In genomic region chr10:116490028-116490662, GRCh38 we compare ENCODE assay signal across 8 cellular contexts. TPM values are rescaled to one million over a fixed set of nuclear protein-coding genes. Genes with fewer than 3 reads are reported as not detected.
DNase-seq lines count a peak whose midpoint lies in the region; ATAC-seq, FAIRE-seq and TF ChIP-seq lines count a peak whose summit lies in the region.

No MANE protein-coding gene starts in this region.

- ATAC-seq in pancreas (peak; percentile 56 to 76 (median 68)), GM21576 (IDR thresholded peaks at IDR 0.05; ENCODE audit: unreplicated experiment) (no peak)

- H3K36me3 ChIP-seq in breast epithelium (no peaks in the 10 kb centered on the region), pancreas (no peaks in the 10 kb centered on the region), uterus (no peaks in the 10 kb centered on the region)

- no peaks in the 10 kb centered on the region for H3K9me3 Mint-ChIP-seq in MCF 10A (ENCODE audit: unreplicated experiment)

- FAIRE-seq in pancreas (lab: Jason Lieb, UNC): peak; percentile 68

- H3K27me3 ChIP-seq in breast epithelium (no peaks in the 10 kb centered on the region), pancreas (no peaks in the 10 kb centered on the region), uterus (no peaks in the 10 kb centered on the region)

- no peaks in the 10 kb centered on the region for H3K27me3 Mint-ChIP-seq in MCF 10A (ENCODE audit: insufficient read depth, unreplicated experiment)

- POLR2A ChIA-PET in MCF 10A (lab: Yijun Ruan, JAX): interaction anchor here (0.8 kb wide), 1 partner anchor 20 kb away, joined by 3 read pairs; no protein-coding TSS in a partner anchor

- H3K9me3 ChIP-seq in breast epithelium (no peaks in the 10 kb centered on the region), pancreas (no peaks in the 10 kb centered on the region), uterus (no peaks in the 10 kb centered on the region)

- TF ChIP-seq CTCF in MCF 10A (IDR thresholded peaks at IDR 0.05; ENCODE audit: unreplicated experiment) (peak; percentile 53), breast epithelium (IDR thresholded peaks at IDR 0.05) (peak in 1 of 3 donors; percentile 27), choroid plexus epithelial cell (conservative IDR thresholded peaks at IDR 0.05; ENCODE audit: low read depth, low read length) (peak; percentile 61), pancreas (IDR thresholded peaks at IDR 0.05) (peak; percentile 43 to 67 (median 55)), uterus (IDR thresholded peaks at IDR 0.05) (peak in 2 of 4 experiments; percentile 16 to 32)

- H3K27ac Mint-ChIP-seq in MCF 10A (ENCODE audit: low read depth, unreplicated experiment): no peak overlapping the region

- no peaks in the 10 kb centered on the region for H3K4me1 ChIP-seq in breast epithelium
- no peaks in the 10 kb centered on the region for H3K4me1 ChIP-seq in pancreas
- H3K4me1 ChIP-seq in uterus: no peaks in the 10 kb centered on the region

- H3K36me3 Mint-ChIP-seq in MCF 10A (ENCODE audit: insufficient read depth, unreplicated experiment): peaks cover 6% of the 10 kb centered on the region

- H3K4me1 Mint-ChIP-seq in MCF 10A (ENCODE audit: insufficient read depth, unreplicated experiment): no peaks in the 10 kb centered on the region

- H3K27ac ChIP-seq in breast epithelium (no peak overlapping the region), pancreas (no peak overlapping the region), uterus (no peak overlapping the region)

- WGBS in pancreas, 2 donors: 8 to 11% methylated on average over 2 of the region's 2 CpGs

- intact Hi-C loops in MCF 10A (cut with micrococcal nuclease) (loop anchor here (2.0 kb wide), 2 partner anchors 19 to 49 kb away; no protein-coding TSS in a partner anchor), breast epithelium (cut with DNase I; ENCODE audit: low total_unique reads) (no loop called here), pancreas (cut with DNase I) (no loop called here), uterus (cut with DNase I; ENCODE audit: low total_unique reads) (no loop called here)

- H3K4me3 Mint-ChIP-seq in MCF 10A (ENCODE audit: unreplicated experiment): no peak overlapping the region

- no TSS peak for BruUV-seq in MCF 10A (replicated peaks; lab: Mats Ljungman, UMichigan)

- DNase-seq in MCF 10A (ENCODE audit: unreplicated experiment): peak; percentile 45
- DNase-seq in breast epithelium (ENCODE audit: low spot score in 2 of 2): no peak
- peak; percentile 25 for DNase-seq in LHCN-M2 (ENCODE audit: low read depth)
- DNase-seq in choroid plexus epithelial cell (ENCODE audit: low read depth): peak; percentile 47
- DNase-seq in pancreas: no peak
- no peak for DNase-seq in stimulated activated CD8-positive, alpha-beta memory T cell treated with anti-CD3 and anti-CD28 coated beads, Interleukin-4, amount 100 ng/mL, for 48 hours
- no peak for DNase-seq in uterus

- TF ChIP-seq POLR2A in breast epithelium (IDR thresholded peaks at IDR 0.05): no peak
- TF ChIP-seq POLR2A in uterus (IDR thresholded peaks at IDR 0.05): no peak

- H3K4me3 ChIP-seq in breast epithelium: no peak overlapping the region
- H3K4me3 ChIP-seq in choroid plexus epithelial cell (ENCODE audit: low read depth, low read length): no peak overlapping the region
- H3K4me3 ChIP-seq in pancreas: no peak overlapping the region
- no peak overlapping the region for H3K4me3 ChIP-seq in uterus

- CTCF ChIA-PET in MCF 10A (lab: Yijun Ruan, JAX): interaction anchor here (0.5 to 2.1 kb wide), 21 partner anchors 9 to 1263 kb away, joined by 3 to 19 read pairs (median 3); no protein-coding TSS in a partner anchor

RNA-seq across cellular contexts. Expression of gene PNLIP, which starts 55.6 kb away (rescaled TPM):
- total RNA-seq in MCF 10A (2022) (not detected in 2 replicates), breast epithelium (not detected), LHCN-M2 (2014; rRNA removed) (0.13 and 0.34 TPM in 2 replicates), pancreas (over 10,000 TPM in 4 of 6 donors, 1,000 to 10,000 TPM in 2; 6,750 to 39,320 (median 11,574) TPM), uterus (not detected)
- not detected for polyA plus RNA-seq in LHCN-M2 (2012)
- 1,000 to 10,000 TPM; 1,789 to 4,189 TPM for polyA plus RNA-seq in pancreas

Comparison
In these comparisons a context has a peak if more than half of its experiments do, and no peak if none do; other contexts are left out.
1. DNase-seq: peak in MCF 10A (single experiment), LHCN-M2 (single experiment) and choroid plexus epithelial cell (single experiment); none in breast epithelium (0 of 2), pancreas (0 of 6), stimulated activated CD8-positive, alpha-beta memory T cell treated with anti-CD3 and anti-CD28 coated beads, Interleukin-4, amount 100 ng/mL, for 48 hours (single experiment) and uterus (0 of 2).
2. RNA of gene PNLIP, which starts 55.6 kb away (total RNA-seq): 6,750 to 39,320 TPM in pancreas; 0.13 to 0.34 TPM in LHCN-M2, not detected in MCF 10A, not detected in breast epithelium and not detected in uterus; every median in the first group is over 1,000 times any median in the second.